In the genomic region with DNA sequence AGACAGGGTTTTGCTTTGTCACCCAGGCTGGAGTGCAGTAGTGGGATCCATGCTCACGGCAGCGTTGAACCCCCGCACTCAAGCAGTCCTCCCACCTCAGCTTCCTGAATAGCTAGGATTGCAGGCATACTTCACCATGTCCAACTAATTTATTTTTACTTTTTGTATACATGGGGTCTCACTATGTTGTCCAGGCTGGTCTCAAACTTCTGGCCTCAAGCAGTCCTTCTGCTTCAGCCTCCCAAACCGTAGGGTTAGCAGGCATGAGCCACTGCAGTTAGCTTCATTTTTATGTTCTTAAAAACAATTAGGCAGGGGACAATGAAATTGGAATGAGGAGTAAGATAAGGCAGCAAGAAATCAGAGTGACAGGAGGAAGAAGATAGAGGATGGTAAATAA, we compare ENCODE assay signal across 11 cellular contexts.
"Had no signal": no experiment of that assay in that cellular context is flagged by ENCODE, and none has a peak within 500 bp of the region (broad histone marks: within the 10 kb centered on the region; RNA-seq: fewer than 3 reads in every experiment).

No MANE protein-coding gene starts in this region.

- DNase-seq: GM23248, GOT3, H7, H9, HCEC 1CT, HFFc6 had no signal

- H3K4me3 Mint-ChIP-seq: GM23338, H9, HFFc6 had no signal

- H3K36me3 ChIP-seq: HAP-1 had no signal

- FAIRE-seq: H1, H54 had no signal

- H3K9me3 ChIP-seq: HAP-1 had no signal

- H3K27ac Mint-ChIP-seq: GM23338, H9, HFFc6 had no signal

- H3K4me3 ChIP-seq: GM23248, GM23338, HAP-1 had no signal

- H3K9me3 Mint-ChIP-seq: GM23338, H9, HFFc6 had no signal

- H2AFZ ChIP-seq: GM23248, GM23338 had no signal

- ATAC-seq: GM23338, HCT116 had no signal

- H3K9ac ChIP-seq: GM23248 had no signal

- H3K4me2 ChIP-seq: GM23338 had no signal

- H3K27ac ChIP-seq: GM23248 had no signal
